15 cellular contexts compared by ENCODE assay signal in the genomic region with DNA sequence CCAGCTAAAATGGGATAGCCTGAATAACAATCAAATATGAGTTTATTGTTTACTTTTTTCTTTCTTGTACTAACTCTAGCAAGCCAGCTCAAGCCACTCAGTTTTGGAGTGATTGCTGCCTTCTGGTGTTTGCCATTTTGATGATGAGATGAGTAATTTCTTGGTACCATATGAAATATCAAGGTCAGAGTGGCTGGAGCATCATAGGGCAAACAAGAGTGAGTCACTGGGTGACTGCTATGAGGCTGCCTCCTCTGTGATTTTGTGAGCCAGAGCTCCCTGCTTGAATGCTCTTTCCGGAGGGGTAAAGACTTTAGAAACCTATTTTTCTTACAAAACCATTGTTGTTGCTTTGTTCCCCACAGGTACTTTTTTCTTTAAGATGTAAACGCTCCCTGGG.
A peak's percentile ranks its signal among the peaks of the same experiment; 100 is the strongest.
DNase-seq lines count a peak whose midpoint lies in the region; ATAC-seq, FAIRE-seq and TF ChIP-seq lines count a peak whose summit lies in the region.
"Had no signal": no experiment of that assay in that cellular context is flagged by ENCODE, and none has a peak within 500 bp of the region (broad histone marks: within the 10 kb centered on the region; RNA-seq: fewer than 3 reads in every experiment).

No MANE protein-coding gene starts in this region.

- no peak overlapping the region for H3K4me3 ChIP-seq in fibroblast of pulmonary artery (replicated peaks; ENCODE audit: low read depth, low read length)
- H3K4me3 ChIP-seq: heart left ventricle, prostate gland, testis had no signal

- no peaks in the 10 kb centered on the region for H3K9me3 Mint-ChIP-seq in WTC11
- H3K9me3 Mint-ChIP-seq in stimulated activated effector memory CD8-positive, alpha-beta T cell treated with anti-CD3 and anti-CD28 coated beads, Interleukin-12 subunit alpha, Interleukin-12 subunit beta, amount 100 ng/mL, for 72 hours = no peaks in the 10 kb centered on the region

- H3K27ac Mint-ChIP-seq in WTC11 = no peak overlapping the region
- no peak overlapping the region for H3K27ac Mint-ChIP-seq in stimulated activated effector memory CD8-positive, alpha-beta T cell treated with anti-CD3 and anti-CD28 coated beads, Interleukin-12 subunit alpha, Interleukin-12 subunit beta, amount 100 ng/mL, for 72 hours

- H3K4me3 Mint-ChIP-seq in WTC11 = no peak overlapping the region
- no peak overlapping the region for H3K4me3 Mint-ChIP-seq in stimulated activated effector memory CD8-positive, alpha-beta T cell treated with anti-CD3 and anti-CD28 coated beads, Interleukin-12 subunit alpha, Interleukin-12 subunit beta, amount 100 ng/mL, for 72 hours

- peak; percentile 41; the same call in 1 of the 2 replicates for ATAC-seq in WTC11
- peak; percentile 83 for ATAC-seq in stimulated activated effector memory CD8-positive, alpha-beta T cell treated with anti-CD3 and anti-CD28 coated beads, Interleukin-12 subunit alpha, Interleukin-12 subunit beta, amount 100 ng/mL, for 72 hours
- ATAC-seq in GM19324 (IDR thresholded peaks at IDR 0.05; ENCODE audit: low FRiP score, unreplicated experiment) = no peak
- ATAC-seq: left colon had no signal

- no peaks in the 10 kb centered on the region; the same call in 1 of the 2 replicates for H3K27me3 Mint-ChIP-seq in WTC11 (ENCODE audit: low read depth)

- POLR2A ChIA-PET in WTC11 (lab: Charles Lee) = interaction anchor here (1.3 kb wide), 1 partner anchor 112 kb away, joined by 3 read pairs; no protein-coding TSS in a partner anchor

- CTCF ChIA-PET in WTC11 (lab: Charles Lee) = interaction anchor here (0.6 to 2.2 kb wide), 5 partner anchors 8 to 296 kb away, joined by 3 to 14 read pairs (median 6); a partner anchor contains a TSS

- DNase-seq in H54 (ENCODE audit: insufficient read length, low spot score) = peak; percentile 11
- DNase-seq in WTC11 (ENCODE audit: low spot score) = no peak
- peak; percentile 39 for DNase-seq in fibroblast of pulmonary artery (ENCODE audit: low read depth)
- DNase-seq in stimulated activated effector memory CD8-positive, alpha-beta T cell treated with anti-CD3 and anti-CD28 coated beads, Interleukin-12 subunit alpha, Interleukin-12 subunit beta, amount 100 ng/mL, for 72 hours (ENCODE audit: low spot score in 2 of 2) = no peak
- DNase-seq in stimulated activated CD4-positive, alpha-beta T cell treated with anti-CD3 and anti-CD28 coated beads, Interleukin-4, amount 100 ng/mL, for 1 hour = no peak
- no peak for DNase-seq in NCI-H1694 (lab: John Stamatoyannopoulos, UW)
- DNase-seq: activated gamma-delta T cell, caudate nucleus, heart left ventricle, left colon, NCI-H1105 treated with DMSO at 0.1 percent for 48 hours, NCI-H345, testis had no signal

- TF ChIP-seq CTCF in WTC11 (IDR thresholded peaks at IDR 0.05) = no peak
- no peak for TF ChIP-seq CTCF in fibroblast of pulmonary artery (IDR thresholded peaks at IDR 0.05; ENCODE audit: low read length, missing control alignments)

- H3K4me1 Mint-ChIP-seq in WTC11 = peaks cover 58% of the 10 kb centered on the region
- H3K4me1 Mint-ChIP-seq in stimulated activated effector memory CD8-positive, alpha-beta T cell treated with anti-CD3 and anti-CD28 coated beads, Interleukin-12 subunit alpha, Interleukin-12 subunit beta, amount 100 ng/mL, for 72 hours = no peaks in the 10 kb centered on the region

- no peak for TF ChIP-seq POLR2A in H54 (IDR thresholded peaks at IDR 0.05; ENCODE audit: low read depth, low read length)

- H3K36me3 Mint-ChIP-seq in WTC11 = no peaks in the 10 kb centered on the region
- no peaks in the 10 kb centered on the region for H3K36me3 Mint-ChIP-seq in stimulated activated effector memory CD8-positive, alpha-beta T cell treated with anti-CD3 and anti-CD28 coated beads, Interleukin-12 subunit alpha, Interleukin-12 subunit beta, amount 100 ng/mL, for 72 hours

- peak; percentile 95 for FAIRE-seq in H54 (lab: Jason Lieb, UNC)

TF ChIP-seq in WTC11, 78 proteins besides CTCF, POLR2A, EP300 and RAD21:
- TF ChIP-seq GRHL2 (CRISPR knock-in tag; IDR thresholded peaks at IDR 0.05; ENCODE audit: insufficient replicate concordance, severe bottlenecking) = no peak
- TF ChIP-seq GABPB1 (CRISPR knock-in tag; IDR thresholded peaks at IDR 0.05) = no peak
- no peak for TF ChIP-seq FOXK1 (CRISPR knock-in tag; IDR thresholded peaks at IDR 0.05)
- TF ChIP-seq, protein P1, sequence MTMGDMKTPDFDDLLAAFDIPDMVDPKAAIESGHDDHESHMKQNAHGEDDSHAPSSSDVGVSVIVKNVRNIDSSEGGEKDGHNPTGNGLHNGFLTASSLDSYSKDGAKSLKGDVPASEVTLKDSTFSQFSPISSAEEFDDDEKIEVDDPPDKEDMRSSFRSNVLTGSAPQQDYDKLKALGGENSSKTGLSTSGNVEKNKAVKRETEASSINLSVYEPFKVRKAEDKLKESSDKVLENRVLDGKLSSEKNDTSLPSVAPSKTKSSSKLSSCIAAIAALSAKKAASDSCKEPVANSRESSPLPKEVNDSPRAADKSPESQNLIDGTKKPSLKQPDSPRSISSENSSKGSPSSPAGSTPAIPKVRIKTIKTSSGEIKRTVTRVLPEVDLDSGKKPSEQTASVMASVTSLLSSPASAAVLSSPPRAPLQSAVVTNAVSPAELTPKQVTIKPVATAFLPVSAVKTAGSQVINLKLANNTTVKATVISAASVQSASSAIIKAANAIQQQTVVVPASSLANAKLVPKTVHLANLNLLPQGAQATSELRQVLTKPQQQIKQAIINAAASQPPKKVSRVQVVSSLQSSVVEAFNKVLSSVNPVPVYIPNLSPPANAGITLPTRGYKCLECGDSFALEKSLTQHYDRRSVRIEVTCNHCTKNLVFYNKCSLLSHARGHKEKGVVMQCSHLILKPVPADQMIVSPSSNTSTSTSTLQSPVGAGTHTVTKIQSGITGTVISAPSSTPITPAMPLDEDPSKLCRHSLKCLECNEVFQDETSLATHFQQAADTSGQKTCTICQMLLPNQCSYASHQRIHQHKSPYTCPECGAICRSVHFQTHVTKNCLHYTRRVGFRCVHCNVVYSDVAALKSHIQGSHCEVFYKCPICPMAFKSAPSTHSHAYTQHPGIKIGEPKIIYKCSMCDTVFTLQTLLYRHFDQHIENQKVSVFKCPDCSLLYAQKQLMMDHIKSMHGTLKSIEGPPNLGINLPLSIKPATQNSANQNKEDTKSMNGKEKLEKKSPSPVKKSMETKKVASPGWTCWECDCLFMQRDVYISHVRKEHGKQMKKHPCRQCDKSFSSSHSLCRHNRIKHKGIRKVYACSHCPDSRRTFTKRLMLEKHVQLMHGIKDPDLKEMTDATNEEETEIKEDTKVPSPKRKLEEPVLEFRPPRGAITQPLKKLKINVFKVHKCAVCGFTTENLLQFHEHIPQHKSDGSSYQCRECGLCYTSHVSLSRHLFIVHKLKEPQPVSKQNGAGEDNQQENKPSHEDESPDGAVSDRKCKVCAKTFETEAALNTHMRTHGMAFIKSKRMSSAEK (CRISPR knock-in tag; IDR thresholded peaks at IDR 0.05; ENCODE audit: borderline replicate concordance) = no peak
- no peak for TF ChIP-seq ZNF138 (CRISPR knock-in tag; conservative IDR thresholded peaks at IDR 0.05)
- no peak for TF ChIP-seq NFYB (CRISPR knock-in tag; conservative IDR thresholded peaks at IDR 0.05; ENCODE audit: low read depth)

Comparison
In these comparisons a context has a peak if more than half of its experiments do, and no peak if none do; other contexts are left out.
1. DNase-seq: peak in H54 (single experiment) and fibroblast of pulmonary artery (single experiment); none in WTC11 (single experiment), stimulated activated effector memory CD8-positive, alpha-beta T cell treated with anti-CD3 and anti-CD28 coated beads, Interleukin-12 subunit alpha, Interleukin-12 subunit beta, amount 100 ng/mL, for 72 hours (0 of 2), stimulated activated CD4-positive, alpha-beta T cell treated with anti-CD3 and anti-CD28 coated beads, Interleukin-4, amount 100 ng/mL, for 1 hour (single experiment) and NCI-H1694 (single experiment).